23 cellular contexts compared by ENCODE assay signal in the genomic region with DNA sequence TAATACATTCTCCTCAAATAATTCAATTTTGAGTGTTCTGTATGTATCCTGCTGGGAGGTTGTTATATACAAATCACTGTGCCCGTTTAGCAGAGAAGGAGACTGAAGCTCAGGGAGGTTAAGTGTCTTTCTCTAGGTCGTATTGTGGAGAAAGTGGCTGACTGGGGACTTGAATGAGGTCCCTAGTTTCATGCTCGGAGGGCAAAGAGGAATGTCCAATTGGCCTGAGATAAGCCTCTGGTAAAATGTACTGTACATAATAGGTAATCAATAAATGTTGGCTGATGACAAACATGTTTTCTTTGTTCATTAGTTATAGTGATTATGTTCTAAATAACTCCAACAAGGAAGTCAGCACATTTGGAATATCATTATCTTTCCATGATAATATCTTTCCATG.
"Had no signal": no experiment of that assay in that cellular context is flagged by ENCODE, and none has a peak within 500 bp of the region (broad histone marks: within the 10 kb centered on the region; RNA-seq: fewer than 3 reads in every experiment).

No MANE protein-coding gene starts in this region.

- H3K9ac ChIP-seq: neural progenitor cell, parathyroid adenoma had no signal

- H3K4me2 ChIP-seq: neural progenitor cell had no signal

- H3K4me3 ChIP-seq: coronary artery, gastrocnemius medialis, mucosa of descending colon, neural progenitor cell, skin epidermis, spleen, testis, tibial artery, upper lobe of left lung had no signal

- H3K36me3 ChIP-seq: gastrocnemius medialis, neural progenitor cell, spleen, tibial artery, upper lobe of left lung had no signal

- H3K4me1 ChIP-seq: neural progenitor cell, parathyroid adenoma, spleen, testis, upper lobe of left lung had no signal

- H3K27me3 ChIP-seq: gastrocnemius medialis, neural progenitor cell, testis, tibial artery, upper lobe of left lung had no signal

- FAIRE-seq: islet of Langerhans, urothelium cell line had no signal

- ATAC-seq: effector memory CD8-positive, alpha-beta T cell; left colon; mucosa of descending colon; natural killer cell treated with Interleukin-12 subunit alpha and Interleukin-12 subunit beta and Interleukin-15 and Interleukin-18, amount 100 ng/mL, for 72 hours; stimulated activated memory B cell treated with anti-CD40 and anti-IgM and Interleukin-4, amounts not matched to agents 10 μg/mL and 1 μg/mL and 100 μg/mL, for 72 hours; stimulated activated naive CD8-positive, alpha-beta T cell treated with anti-CD3 and anti-CD28 coated beads, Interleukin-15, Interleukin-2, amounts not matched to agents 100 U/mL and 50 U/mL, for 24 hours had no signal

- H3K9me3 ChIP-seq: gastrocnemius medialis, mucosa of descending colon, spleen, testis, tibial artery, upper lobe of left lung had no signal

- DNase-seq: dermis blood vessel endothelial cell; effector memory CD8-positive, alpha-beta T cell; gastrocnemius medialis; head of caudate nucleus; hippocampal formation; left colon; mesenchymal stem cell; mucosa of descending colon; naive B cell; spleen; stimulated activated CD4-positive, alpha-beta T cell treated with anti-CD3 and anti-CD28 coated beads, Interleukin-4, amount 100 ng/mL, for 4 hours; stimulated activated naive CD8-positive, alpha-beta T cell treated with anti-CD3 and anti-CD28 coated beads, Interleukin-15, Interleukin-2, amounts not matched to agents 100 U/mL and 50 U/mL, for 24 hours; upper lobe of left lung had no signal

- H3K27ac ChIP-seq: coronary artery, gastrocnemius medialis, neural progenitor cell, parathyroid adenoma, spleen, testis, tibial artery, upper lobe of left lung had no signal

- H3K79me2 ChIP-seq: parathyroid adenoma had no signal

- H2AFZ ChIP-seq: neural progenitor cell, parathyroid adenoma had no signal
